In the genomic region with DNA sequence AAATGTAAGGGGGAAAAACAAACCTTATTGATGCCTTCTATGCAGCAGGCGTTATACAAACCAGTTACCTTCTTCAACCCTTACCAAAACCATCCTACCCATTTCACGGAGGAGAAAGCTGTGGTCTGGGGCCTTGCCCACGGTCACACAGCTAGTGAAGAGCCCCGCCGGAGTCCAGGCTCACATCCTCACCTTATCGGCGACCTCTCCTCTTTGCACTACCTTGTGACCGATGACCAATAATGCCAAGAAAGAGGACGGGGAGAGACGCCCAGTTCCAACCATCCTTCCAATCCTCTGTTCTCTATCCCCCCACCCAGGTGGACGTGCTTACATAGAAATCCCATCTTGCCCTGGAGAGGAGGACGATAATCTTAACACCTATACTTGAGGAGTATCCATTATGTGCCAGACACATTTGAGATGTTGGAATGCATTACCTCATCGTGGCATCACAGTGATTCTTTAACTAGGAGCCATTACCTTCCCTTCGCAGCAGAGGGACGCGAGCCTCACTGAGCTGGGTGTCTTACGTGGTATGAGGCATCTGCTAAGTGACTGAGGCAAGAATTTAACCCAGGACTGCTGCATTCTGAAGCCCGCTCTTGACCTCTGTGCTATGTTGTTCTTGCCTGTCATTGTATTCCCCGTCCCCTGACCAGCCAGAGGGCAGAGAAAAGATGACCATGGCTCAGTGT, we compare ENCODE assay signal across 21 cellular contexts.
"Had no signal": no experiment of that assay in that cellular context is flagged by ENCODE, and none has a peak within 500 bp of the region (broad histone marks: within the 10 kb centered on the region; RNA-seq: fewer than 3 reads in every experiment).

No MANE protein-coding gene starts in this region.

- H3K9me3 Mint-ChIP-seq: central memory CD8-positive, alpha-beta T cell; mesothelial cell of epicardium; natural killer cell had no signal

- H3K4me3 Mint-ChIP-seq: activated B cell treated with CpG ODN at 0.5 μM for 24 hours; activated CD4-positive, alpha-beta T cell treated with anti-CD3 and anti-CD28 coated beads for 36 hours; activated T-helper 1 cell treated with anti-CD3 and anti-CD28 coated beads, Interleukin-12 subunit alpha, Interleukin-12 subunit beta, Interleukin-2, Interleukin-4 antibody, amounts not matched to agents 30 ng/mL and 10 ng/mL and 1 ng/mL, durations not matched to agents 14 hours and 24 hours and 36 hours; brain; central memory CD8-positive, alpha-beta T cell; mesothelial cell of epicardium; natural killer cell; T-helper 17 cell had no signal

- H3K36me3 Mint-ChIP-seq: brain, mesothelial cell of epicardium, natural killer cell had no signal

- H3K9ac ChIP-seq: parathyroid adenoma had no signal

- H3K36me3 ChIP-seq: heart left ventricle, neutrophil, upper lobe of right lung had no signal

- H3K27me3 Mint-ChIP-seq: activated B cell treated with CpG ODN at 0.5 μM for 24 hours had no signal

- H3K4me1 ChIP-seq: heart left ventricle, parathyroid adenoma, upper lobe of right lung had no signal

- H3K4me3 ChIP-seq: dorsolateral prefrontal cortex, heart left ventricle, SK-N-MC, smooth muscle cell, upper lobe of right lung had no signal

- H3K27ac ChIP-seq: dorsolateral prefrontal cortex, heart left ventricle, neutrophil, parathyroid adenoma, SK-N-MC, upper lobe of right lung had no signal

- H3K27me3 ChIP-seq: neutrophil, upper lobe of right lung had no signal

- H3K4me1 Mint-ChIP-seq: activated B cell treated with CpG ODN at 0.5 μM for 24 hours; activated CD4-positive, alpha-beta T cell treated with anti-CD3 and anti-CD28 coated beads for 36 hours; central memory CD8-positive, alpha-beta T cell; mesothelial cell of epicardium; natural killer cell; T-helper 17 cell had no signal

- H3K27ac Mint-ChIP-seq: activated B cell treated with CpG ODN at 0.5 μM for 24 hours; activated CD4-positive, alpha-beta T cell treated with anti-CD3 and anti-CD28 coated beads for 36 hours; activated naive CD4-positive, alpha-beta T cell treated with anti-CD3 and anti-CD28 coated beads, Interleukin-2, amount 50 U/mL, for 72 hours; activated T-helper 1 cell treated with anti-CD3 and anti-CD28 coated beads, Interleukin-12 subunit alpha, Interleukin-12 subunit beta, Interleukin-2, Interleukin-4 antibody, amounts not matched to agents 30 ng/mL and 10 ng/mL and 1 ng/mL, durations not matched to agents 14 hours and 24 hours and 36 hours; mesothelial cell of epicardium; natural killer cell; T-helper 17 cell had no signal

- H3K9me3 ChIP-seq: heart left ventricle, neutrophil, upper lobe of right lung had no signal

- DNase-seq: activated B cell treated with CpG ODN at 0.5 μM for 24 hours; activated CD4-positive, alpha-beta T cell treated with anti-CD3 and anti-CD28 coated beads for 36 hours; activated CD4-positive, alpha-beta T cell treated with anti-CD3 and anti-CD28 coated beads, Interleukin-2, amount 50 U/mL, for 4 hours; heart left ventricle; left cardiac atrium; natural killer cell; stimulated activated CD4-positive, alpha-beta T cell treated with anti-CD3 and anti-CD28 coated beads, Interleukin-4, amount 100 ng/mL, for 1 hour; stimulated activated naive CD4-positive, alpha-beta T cell treated with Interleukin-2 at 50 U/mL for 16 hours; SW 1271; T-helper 17 cell; upper lobe of right lung had no signal
